In the genomic region with DNA sequence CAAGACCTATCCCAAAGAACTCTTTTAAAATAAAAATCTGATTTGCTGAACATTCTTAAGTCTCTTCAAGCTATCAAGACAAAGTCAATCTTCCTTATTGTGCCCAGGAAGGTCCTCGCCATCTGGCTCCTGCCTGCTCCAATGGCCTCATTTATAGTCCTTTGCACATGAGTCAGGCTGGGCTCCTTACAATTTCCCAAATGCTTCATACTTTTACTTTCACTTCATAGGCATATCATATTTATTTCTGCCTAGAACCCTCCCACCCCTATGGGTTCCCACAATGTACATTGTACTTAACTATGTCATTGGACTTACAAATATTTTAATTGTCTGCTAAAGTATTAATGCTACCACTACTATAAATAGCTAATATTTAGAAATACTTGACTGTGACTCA, we compare ENCODE assay signal across 16 cellular contexts. TPM values are rescaled to one million over a fixed set of nuclear protein-coding genes. Genes with fewer than 3 reads are reported as not detected.
DNase-seq lines count a peak whose midpoint lies in the region; FAIRE-seq and TF ChIP-seq lines count a peak whose summit lies in the region.
"Had no signal": no experiment of that assay in that cellular context is flagged by ENCODE, and none has a peak within 500 bp of the region (broad histone marks: within the 10 kb centered on the region; RNA-seq: fewer than 3 reads in every experiment).

No MANE protein-coding gene starts in this region.

- no peak overlapping the region for H3K18ac ChIP-seq in trophoblast cell (ENCODE audit: low read length)

- H3K27ac ChIP-seq in ACC112 (ENCODE audit: low read depth, low read length), result no peak overlapping the region
- H3K27ac ChIP-seq in trophoblast cell (ENCODE audit: low read depth, low read length), result no peak overlapping the region
- H3K27ac ChIP-seq: SJCRH30 had no signal

- H2AK5ac ChIP-seq in trophoblast cell (ENCODE audit: low read length), result no peak overlapping the region

- H3K27me3 ChIP-seq in ACC112 (ENCODE audit: insufficient read depth, low read length) (no peaks in the 10 kb centered on the region), trophoblast cell (ENCODE audit: insufficient read depth, low read length) (no peaks in the 10 kb centered on the region)
- H3K27me3 ChIP-seq: SJCRH30 had no signal

- H4K12ac ChIP-seq in trophoblast cell (ENCODE audit: low read depth, low read length), result no peak overlapping the region

- H3K4me1 ChIP-seq in ACC112 (ENCODE audit: control insufficient read depth, insufficient read depth, low read length, unreplicated experiment), result peaks cover 30% of the 10 kb centered on the region
- peaks cover 7 to 9% of the 10 kb centered on the region in 2 experiments for H3K4me1 ChIP-seq in trophoblast cell (ENCODE audit: control insufficient read depth in 1 of 2, insufficient read depth in 2 of 2, low read length in 2 of 2)
- H3K4me1 ChIP-seq: SJCRH30 had no signal

- no peak overlapping the region for H2BK12ac ChIP-seq in trophoblast cell (ENCODE audit: low read length)

- no peak overlapping the region for H3K14ac ChIP-seq in trophoblast cell (ENCODE audit: low read length)

- peak overlapping the region; percentile 31 for H3K4ac ChIP-seq in trophoblast cell (ENCODE audit: low read depth, low read length)

- FAIRE-seq in urothelium cell line (lab: Jason Lieb, UNC), result no peak
- FAIRE-seq: H1 had no signal

- H3K36me3 ChIP-seq in ACC112 (ENCODE audit: insufficient read depth, low read length), result peaks cover 2% of the 10 kb centered on the region; the same call in 1 of the 2 replicates
- H3K36me3 ChIP-seq in trophoblast cell (ENCODE audit: control insufficient read depth in 1 of 2, insufficient read depth in 2 of 2, low read length in 2 of 2), result no peaks in the 10 kb centered on the region
- H3K36me3 ChIP-seq: SJCRH30 had no signal

- H2AFZ ChIP-seq in ACC112 (ENCODE audit: low read length, unreplicated experiment), result peak overlapping the region; percentile 55
- no peak overlapping the region for H2AFZ ChIP-seq in trophoblast cell (ENCODE audit: insufficient read depth, low read length, poor library complexity)

- H3K9me3 ChIP-seq in trophoblast cell (ENCODE audit: insufficient read depth, low read depth, low read length), result no peaks in the 10 kb centered on the region
- H3K9me3 ChIP-seq: SJCRH30 had no signal

- no peak overlapping the region for H2BK5ac ChIP-seq in trophoblast cell (ENCODE audit: low read depth, low read length, poor library complexity)

- TF ChIP-seq CTCF in epithelial cell of proximal tubule (conservative IDR thresholded peaks at IDR 0.05; ENCODE audit: low read depth, low read length), result no peak

- no peak overlapping the region for H2BK120ac ChIP-seq in trophoblast cell (ENCODE audit: insufficient read depth, low read length, poor library complexity)

- H3K79me2 ChIP-seq in ACC112 (ENCODE audit: control insufficient read depth, insufficient read depth, low read length, unreplicated experiment), result peaks cover 2% of the 10 kb centered on the region
- H3K79me2 ChIP-seq in trophoblast cell (ENCODE audit: control insufficient read depth, insufficient read depth, low read length, poor library complexity), result peaks cover 4% of the 10 kb centered on the region

- no peak overlapping the region for H3K23ac ChIP-seq in trophoblast cell (ENCODE audit: low read length)

- no peak overlapping the region for H4K91ac ChIP-seq in trophoblast cell (ENCODE audit: low read depth, low read length)

- H4K8ac ChIP-seq in trophoblast cell (ENCODE audit: low read depth, low read length), result no peak overlapping the region

- WGBS in trophoblast cell (ENCODE audit: extremely low coverage, insufficient coverage, insufficient read length), result no CpG with 5 or more reads among the region's 1 CpG

- H3K9ac ChIP-seq in trophoblast cell (ENCODE audit: low read length), result no peak overlapping the region

- H3K4me3 ChIP-seq in ACC112 (ENCODE audit: low read depth, low read length) (peak overlapping the region; percentile 67), epithelial cell of proximal tubule (ENCODE audit: low read depth, low read length) (peak overlapping the region; percentile 4), trophoblast cell (ENCODE audit: low read depth, low read length) (no peak overlapping the region)
- H3K4me3 ChIP-seq: SJCRH30 had no signal

- H3K4me2 ChIP-seq in trophoblast cell (ENCODE audit: low read length), result no peak overlapping the region

- DNase-seq in LoVo (ENCODE audit: low spot score), result peak; percentile 20
- DNase-seq in epithelial cell of proximal tubule (ENCODE audit: low read depth), result no peak
- DNase-seq in trophoblast cell, result peak in 1 of 2 donors; percentile 46
- DNase-seq in activated CD4-positive, alpha-beta T cell treated with anti-CD3 and anti-CD28 coated beads for 48 hours, result no peak
- DNase-seq in 8988T, result no peak
- DNase-seq in urothelium cell line (ENCODE audit: low spot score), result no peak
- no peak for DNase-seq in NCI-H2029 treated with DMSO at 0.1 percent for 48 hours (lab: John Stamatoyannopoulos, UW)
- DNase-seq: HFFc6, Karpas-422, NCI-H187 treated with DMSO at 0.1 percent for 48 hours, NCI-H2171, NCI-H774, RPMI8226, SJCRH30 had no signal

- H3K79me1 ChIP-seq in trophoblast cell (ENCODE audit: low read length), result no peaks in the 10 kb centered on the region

RNA-seq across cellular contexts. Expression of gene THRB, which starts 9.1 kb away (rescaled TPM):
- total RNA-seq in epithelial cell of proximal tubule, result 2.1 and 11.8 TPM in 2 replicates
- polyA plus RNA-seq in trophoblast cell (2013), result 27.4 and 28.6 TPM in 2 replicates
- total RNA-seq: HFFc6, SJCRH30 had no signal
